In the genomic region with DNA sequence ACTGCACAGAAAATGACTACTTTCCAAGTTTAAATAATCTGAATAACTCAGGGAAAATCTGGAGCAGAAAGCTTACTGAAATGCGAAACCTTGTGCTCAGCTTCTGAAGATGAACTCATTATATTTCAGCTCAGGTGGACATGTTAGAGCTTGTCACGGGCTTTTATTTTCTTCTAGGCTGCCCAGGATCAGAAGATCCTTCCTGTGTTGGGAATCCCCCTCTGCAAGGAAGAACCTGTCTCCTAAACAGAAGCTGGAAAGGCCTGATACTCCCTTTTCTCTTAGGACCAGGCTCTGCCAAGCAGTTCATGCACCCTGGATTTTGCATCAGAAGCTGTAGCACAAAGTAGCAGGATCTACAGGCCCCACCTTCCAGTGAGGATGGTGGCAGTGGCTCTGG, we compare ENCODE assay signal across 1 cellular context.
TF ChIP-seq lines count a peak whose summit lies in the region.

No MANE protein-coding gene starts in this region.

TF ChIP-seq in SK-N-SH treated with all-trans-retinoic acid at 6 μM for 48 hours, 23 proteins besides CTCF, POLR2A, EP300 and RAD21 (continued from another document):
- TF ChIP-seq, protein P1, sequence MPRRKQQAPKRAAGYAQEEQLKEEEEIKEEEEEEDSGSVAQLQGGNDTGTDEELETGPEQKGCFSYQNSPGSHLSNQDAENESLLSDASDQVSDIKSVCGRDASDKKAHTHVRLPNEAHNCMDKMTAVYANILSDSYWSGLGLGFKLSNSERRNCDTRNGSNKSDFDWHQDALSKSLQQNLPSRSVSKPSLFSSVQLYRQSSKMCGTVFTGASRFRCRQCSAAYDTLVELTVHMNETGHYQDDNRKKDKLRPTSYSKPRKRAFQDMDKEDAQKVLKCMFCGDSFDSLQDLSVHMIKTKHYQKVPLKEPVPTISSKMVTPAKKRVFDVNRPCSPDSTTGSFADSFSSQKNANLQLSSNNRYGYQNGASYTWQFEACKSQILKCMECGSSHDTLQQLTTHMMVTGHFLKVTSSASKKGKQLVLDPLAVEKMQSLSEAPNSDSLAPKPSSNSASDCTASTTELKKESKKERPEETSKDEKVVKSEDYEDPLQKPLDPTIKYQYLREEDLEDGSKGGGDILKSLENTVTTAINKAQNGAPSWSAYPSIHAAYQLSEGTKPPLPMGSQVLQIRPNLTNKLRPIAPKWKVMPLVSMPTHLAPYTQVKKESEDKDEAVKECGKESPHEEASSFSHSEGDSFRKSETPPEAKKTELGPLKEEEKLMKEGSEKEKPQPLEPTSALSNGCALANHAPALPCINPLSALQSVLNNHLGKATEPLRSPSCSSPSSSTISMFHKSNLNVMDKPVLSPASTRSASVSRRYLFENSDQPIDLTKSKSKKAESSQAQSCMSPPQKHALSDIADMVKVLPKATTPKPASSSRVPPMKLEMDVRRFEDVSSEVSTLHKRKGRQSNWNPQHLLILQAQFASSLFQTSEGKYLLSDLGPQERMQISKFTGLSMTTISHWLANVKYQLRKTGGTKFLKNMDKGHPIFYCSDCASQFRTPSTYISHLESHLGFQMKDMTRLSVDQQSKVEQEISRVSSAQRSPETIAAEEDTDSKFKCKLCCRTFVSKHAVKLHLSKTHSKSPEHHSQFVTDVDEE (CRISPR knock-in tag; IDR thresholded peaks at IDR 0.05), result no peak
